Comparison of ENCODE assay signal across 20 cellular contexts in the genomic region with DNA sequence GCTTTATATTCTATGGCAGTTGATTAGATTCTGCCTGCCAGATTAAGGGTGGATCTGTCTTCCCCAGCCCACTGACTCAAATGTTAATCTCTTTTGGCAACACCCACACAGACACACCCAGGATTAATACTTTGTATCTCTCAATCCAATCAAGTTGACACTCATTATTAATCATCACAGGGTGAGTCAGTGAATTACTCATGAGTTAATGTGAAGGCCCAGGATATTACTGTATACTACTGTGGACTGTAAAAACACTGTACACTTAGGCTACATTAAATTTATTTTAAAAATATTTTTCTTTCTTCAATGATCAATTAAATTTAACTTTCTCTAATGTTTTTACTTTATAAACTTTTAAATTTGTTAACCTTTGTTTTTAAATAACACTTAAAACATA.
"Had no signal": no experiment of that assay in that cellular context is flagged by ENCODE, and none has a peak within 500 bp of the region (broad histone marks: within the 10 kb centered on the region; RNA-seq: fewer than 3 reads in every experiment).

No MANE protein-coding gene starts in this region.

- H3K9me3 ChIP-seq: body of pancreas, left ventricle myocardium inferior, mucosa of descending colon, sigmoid colon had no signal

- FAIRE-seq: keratinocyte, TTC549 had no signal

- H3K27ac Mint-ChIP-seq: activated naive CD8-positive, alpha-beta T cell treated with anti-CD3 and anti-CD28 coated beads for 36 hours; memory B cell; naive thymus-derived CD4-positive, alpha-beta T cell; T-helper 17 cell had no signal

- H3K9me3 Mint-ChIP-seq: activated naive CD8-positive, alpha-beta T cell treated with anti-CD3 and anti-CD28 coated beads for 36 hours had no signal

- H3K27me3 Mint-ChIP-seq: activated naive CD8-positive, alpha-beta T cell treated with anti-CD3 and anti-CD28 coated beads for 36 hours; central memory CD8-positive, alpha-beta T cell; memory B cell; naive thymus-derived CD4-positive, alpha-beta T cell; T-helper 17 cell had no signal

- ATAC-seq: body of pancreas; mucosa of descending colon; naive thymus-derived CD4-positive, alpha-beta T cell; T-helper 17 cell had no signal

- H3K36me3 Mint-ChIP-seq: activated naive CD8-positive, alpha-beta T cell treated with anti-CD3 and anti-CD28 coated beads for 36 hours; memory B cell; naive thymus-derived CD4-positive, alpha-beta T cell had no signal

- H3K27me3 ChIP-seq: body of pancreas, hepatocyte, sigmoid colon had no signal

- H3K4me1 Mint-ChIP-seq: activated naive CD8-positive, alpha-beta T cell treated with anti-CD3 and anti-CD28 coated beads for 36 hours; central memory CD8-positive, alpha-beta T cell; memory B cell; naive thymus-derived CD4-positive, alpha-beta T cell; T-helper 17 cell had no signal

- H3K36me3 ChIP-seq: left ventricle myocardium inferior, sigmoid colon had no signal

- H3K27ac ChIP-seq: body of pancreas, epithelial cell of prostate, hepatocyte, left ventricle myocardium inferior, parathyroid adenoma, sigmoid colon had no signal

- H3K4me3 Mint-ChIP-seq: activated naive CD8-positive, alpha-beta T cell treated with anti-CD3 and anti-CD28 coated beads for 36 hours; central memory CD8-positive, alpha-beta T cell; memory B cell; naive thymus-derived CD4-positive, alpha-beta T cell; T-helper 17 cell had no signal

- H3K4me3 ChIP-seq: body of pancreas, hepatocyte, left ventricle myocardium inferior, mucosa of descending colon, sigmoid colon had no signal

- H3K4me1 ChIP-seq: body of pancreas, left ventricle myocardium inferior, parathyroid adenoma, sigmoid colon had no signal

- DNase-seq: activated CD4-positive, alpha-beta T cell treated with anti-CD3 and anti-CD28 coated beads, Interleukin-2, amount 50 U/mL, for 1 hour; activated CD4-positive, CD25-positive, alpha-beta regulatory T cell; activated CD8-positive, alpha-beta memory T cell treated with anti-CD3 and anti-CD28 coated beads for 24 hours; activated naive CD8-positive, alpha-beta T cell treated with anti-CD3 and anti-CD28 coated beads for 36 hours; amygdala; body of pancreas; effector memory CD4-positive, alpha-beta T cell; left ventricle myocardium inferior; mucosa of descending colon; naive thymus-derived CD4-positive, alpha-beta T cell; sigmoid colon; stimulated activated CD4-positive, alpha-beta T cell treated with anti-CD3 and anti-CD28 coated beads, Interleukin-2, amount 100 ng/mL, for 24 hours; T-helper 17 cell had no signal
